ENCODE assay signal across 8 cellular contexts in the genomic region with DNA sequence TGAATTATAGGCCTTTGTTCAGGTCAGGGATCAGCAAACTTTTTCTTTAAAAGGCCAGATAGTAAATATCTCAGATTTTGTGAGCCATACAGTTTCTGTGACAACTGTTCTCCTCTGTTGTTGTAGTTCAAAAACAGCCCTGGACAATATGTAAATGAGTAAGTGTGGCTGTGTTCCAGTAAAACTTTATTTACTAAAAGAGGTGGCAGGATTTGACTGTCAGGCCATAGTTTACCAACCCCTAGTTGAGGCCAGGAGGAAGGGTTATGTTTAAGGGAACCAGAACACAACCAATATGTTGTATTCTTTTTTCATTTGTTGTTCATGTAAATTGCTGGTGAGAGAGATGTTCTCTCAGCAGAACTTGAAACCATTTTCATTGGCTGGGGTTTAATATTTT.
"Had no signal": no experiment of that assay in that cellular context is flagged by ENCODE, and none has a peak within 500 bp of the region (broad histone marks: within the 10 kb centered on the region; RNA-seq: fewer than 3 reads in every experiment).

No MANE protein-coding gene starts in this region.

- ATAC-seq: GM12878 had no signal

- H3K4me3 ChIP-seq: GM12878 had no signal

- DNase-seq: GDM1, GF-D8 had no signal

- FAIRE-seq: G401.6, GM12878, GM12891, GM12892, GM18507, GM19239 had no signal
